In the genomic region with DNA sequence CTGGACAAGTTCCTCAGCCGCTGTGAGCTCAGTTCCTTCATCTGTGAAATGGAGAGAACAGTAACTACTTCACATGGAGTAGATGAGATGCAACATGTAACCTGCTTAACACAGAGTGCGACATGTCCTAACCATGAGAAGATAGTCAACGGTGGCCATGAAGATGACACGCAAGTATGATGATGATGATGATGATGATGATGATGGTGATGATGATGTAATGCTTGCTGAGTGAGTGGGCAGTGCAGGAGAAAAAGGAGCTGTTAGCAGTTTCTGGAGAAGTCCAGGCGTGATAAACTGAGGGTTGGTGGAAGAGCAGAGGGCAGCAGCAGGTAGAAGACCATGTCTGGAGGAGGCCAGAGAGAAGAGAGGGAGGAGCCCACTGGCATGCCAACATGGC, we compare ENCODE assay signal across 32 cellular contexts.
"Had no signal": no experiment of that assay in that cellular context is flagged by ENCODE, and none has a peak within 500 bp of the region (broad histone marks: within the 10 kb centered on the region; RNA-seq: fewer than 3 reads in every experiment).

No MANE protein-coding gene starts in this region.

- H3K36me3 ChIP-seq: adrenal gland, esophagus muscularis mucosa, gastrocnemius medialis had no signal

- H3K4me1 Mint-ChIP-seq: activated CD4-positive, alpha-beta T cell treated with anti-CD3 and anti-CD28 coated beads for 36 hours; activated CD4-positive, alpha-beta T cell treated with anti-CD3 and anti-CD28 coated beads, Interleukin-2, amount 10 ng/mL, durations not matched to agents 24 days and 14 days; activated CD8-positive, alpha-beta memory T cell treated with anti-CD3 and anti-CD28 coated beads, Interleukin-2, amount 10 ng/mL, durations not matched to agents 7 days and 5 days; activated naive CD4-positive, alpha-beta T cell treated with anti-CD3 and anti-CD28 coated beads, Interleukin-2, amount 50 U/mL, for 24 hours; activated naive CD8-positive, alpha-beta T cell treated with anti-CD3 and anti-CD28 coated beads for 36 hours; activated naive CD8-positive, alpha-beta T cell treated with anti-CD3 and anti-CD28 coated beads, Interleukin-2, amount 50 U/mL, for 24 hours had no signal

- H3K27ac ChIP-seq: adrenal gland, body of pancreas, esophagus muscularis mucosa, foreskin keratinocyte, gastrocnemius medialis had no signal

- H3K9me3 Mint-ChIP-seq: activated CD4-positive, alpha-beta memory T cell treated with anti-CD3 and anti-CD28 coated beads for 36 hours; activated CD4-positive, alpha-beta T cell treated with anti-CD3 and anti-CD28 coated beads, Interleukin-2, amount 10 ng/mL, durations not matched to agents 24 days and 14 days; activated naive CD4-positive, alpha-beta T cell treated with anti-CD3 and anti-CD28 coated beads for 36 hours; activated naive CD4-positive, alpha-beta T cell treated with anti-CD3 and anti-CD28 coated beads, Interleukin-2, amount 50 U/mL, for 24 hours; activated naive CD8-positive, alpha-beta T cell treated with anti-CD3 and anti-CD28 coated beads for 36 hours; activated naive CD8-positive, alpha-beta T cell treated with anti-CD3 and anti-CD28 coated beads, Interleukin-2, amount 50 U/mL, for 24 hours; activated T-helper 1 cell treated with anti-CD3 and anti-CD28 coated beads, Interleukin-12 subunit alpha, Interleukin-12 subunit beta, Interleukin-2, Interleukin-4 antibody, amounts not matched to agents 30 ng/mL and 10 ng/mL and 1 ng/mL, durations not matched to agents 14 hours and 24 hours and 36 hours; activated T-helper 2 cell treated with anti-CD3 and anti-CD28 coated beads, Interferon-gamma antibody, Interleukin-2, Interleukin-4, amounts not matched to agents 10 μg/mL and 5 μg/mL and 100 μg/mL, durations not matched to agents 14 hours and 24 hours and 36 hours; effector memory CD8-positive, alpha-beta T cell had no signal

- H3K4me3 Mint-ChIP-seq: activated CD4-positive, alpha-beta memory T cell treated with anti-CD3 and anti-CD28 coated beads for 36 hours; activated CD4-positive, alpha-beta T cell treated with anti-CD3 and anti-CD28 coated beads for 36 hours; activated CD4-positive, alpha-beta T cell treated with anti-CD3 and anti-CD28 coated beads, Interleukin-2, amount 10 ng/mL, durations not matched to agents 24 days and 14 days; activated CD8-positive, alpha-beta memory T cell treated with anti-CD3 and anti-CD28 coated beads, Interleukin-2, amount 10 ng/mL, durations not matched to agents 7 days and 5 days; activated CD8-positive, alpha-beta T cell treated with anti-CD3 and anti-CD28 coated beads, Interleukin-2, amount 10 ng/mL, durations not matched to agents 7 days and 5 days; activated naive CD4-positive, alpha-beta T cell treated with anti-CD3 and anti-CD28 coated beads for 36 hours; activated naive CD4-positive, alpha-beta T cell treated with anti-CD3 and anti-CD28 coated beads, Interleukin-2, amount 50 U/mL, for 24 hours; activated naive CD8-positive, alpha-beta T cell treated with anti-CD3 and anti-CD28 coated beads for 36 hours; activated naive CD8-positive, alpha-beta T cell treated with anti-CD3 and anti-CD28 coated beads, Interleukin-2, amount 50 U/mL, for 24 hours; activated T-helper 1 cell treated with anti-CD3 and anti-CD28 coated beads, Interleukin-12 subunit alpha, Interleukin-12 subunit beta, Interleukin-2, Interleukin-4 antibody, amounts not matched to agents 30 ng/mL and 10 ng/mL and 1 ng/mL, durations not matched to agents 14 hours and 24 hours and 36 hours; effector memory CD8-positive, alpha-beta T cell had no signal

- H3K9me3 ChIP-seq: adrenal gland, body of pancreas, esophagus muscularis mucosa, gastrocnemius medialis had no signal

- DNase-seq: activated CD4-positive, alpha-beta memory T cell treated with anti-CD3 and anti-CD28 coated beads for 36 hours; activated CD4-positive, alpha-beta T cell treated with anti-CD3 and anti-CD28 coated beads for 36 hours; activated CD4-positive, alpha-beta T cell treated with anti-CD3 and anti-CD28 coated beads, Interleukin-2, amount 10 ng/mL, durations not matched to agents 24 days and 14 days; activated CD4-positive, CD25-positive, alpha-beta regulatory T cell; activated CD4-positive, CD25-positive, alpha-beta regulatory T cell treated with anti-CD3 and anti-CD28 coated beads, Interleukin-2, amount 50 U/mL, for 72 hours; activated CD8-positive, alpha-beta memory T cell treated with anti-CD3 and anti-CD28 coated beads, Interleukin-2, amount 10 ng/mL, durations not matched to agents 7 days and 5 days; activated CD8-positive, alpha-beta memory T cell treated with anti-CD3 and anti-CD28 coated beads, Interleukin-2, amount 50 U/mL, for 4 hours; activated CD8-positive, alpha-beta T cell treated with anti-CD3 and anti-CD28 coated beads, Interleukin-2, amount 10 ng/mL, durations not matched to agents 7 days and 5 days; activated effector memory CD4-positive, alpha-beta T cell treated with anti-CD3 and anti-CD28 coated beads, Interleukin-2, amount 50 U/mL, for 16 hours; activated naive CD4-positive, alpha-beta T cell treated with anti-CD3 and anti-CD28 coated beads for 36 hours; activated naive CD8-positive, alpha-beta T cell treated with anti-CD3 and anti-CD28 coated beads for 36 hours; activated naive CD8-positive, alpha-beta T cell treated with anti-CD3 and anti-CD28 coated beads, Interleukin-2, amount 50 U/mL, for 24 hours; activated T-cell treated with anti-CD3 and anti-CD28 coated beads, Interleukin-2, amount 50 U/mL, for 1 hour; activated T-cell treated with anti-CD3 and anti-CD28 coated beads, Interleukin-2, amount 50 U/mL, for 48 hours; adrenal gland; amygdala; aorta; body of pancreas; caudate nucleus; cortex of kidney; dermis blood vessel endothelial cell; effector CD4-positive, alpha-beta T cell; effector memory CD8-positive, alpha-beta T cell; erythroblast; foreskin keratinocyte; gastrocnemius medialis; T-helper 2 cell had no signal

- H3K4me1 ChIP-seq: adrenal gland, body of pancreas, esophagus muscularis mucosa, foreskin keratinocyte, gastrocnemius medialis had no signal

- ATAC-seq: activated CD4-positive, alpha-beta T cell treated with anti-CD3 and anti-CD28 coated beads for 36 hours; activated CD8-positive, alpha-beta memory T cell treated with anti-CD3 and anti-CD28 coated beads, Interleukin-2, amount 10 ng/mL, durations not matched to agents 7 days and 5 days; activated CD8-positive, alpha-beta T cell treated with anti-CD3 and anti-CD28 coated beads, Interleukin-2, amount 10 ng/mL, durations not matched to agents 7 days and 5 days; activated naive CD8-positive, alpha-beta T cell treated with anti-CD3 and anti-CD28 coated beads, Interleukin-2, amount 50 U/mL, for 24 hours; body of pancreas; effector memory CD8-positive, alpha-beta T cell; foreskin keratinocyte; gastrocnemius medialis had no signal

- H3K36me3 Mint-ChIP-seq: activated CD4-positive, alpha-beta memory T cell treated with anti-CD3 and anti-CD28 coated beads for 36 hours; activated CD8-positive, alpha-beta memory T cell treated with anti-CD3 and anti-CD28 coated beads, Interleukin-2, amount 10 ng/mL, durations not matched to agents 7 days and 5 days; activated naive CD4-positive, alpha-beta T cell treated with anti-CD3 and anti-CD28 coated beads, Interleukin-2, amount 50 U/mL, for 24 hours; activated naive CD8-positive, alpha-beta T cell treated with anti-CD3 and anti-CD28 coated beads for 36 hours had no signal

- FAIRE-seq: colon had no signal

- H3K27me3 ChIP-seq: body of pancreas, gastrocnemius medialis had no signal

- H3K27ac Mint-ChIP-seq: activated CD4-positive, alpha-beta memory T cell treated with anti-CD3 and anti-CD28 coated beads for 36 hours; activated CD4-positive, alpha-beta T cell treated with anti-CD3 and anti-CD28 coated beads for 36 hours; activated CD4-positive, alpha-beta T cell treated with anti-CD3 and anti-CD28 coated beads, Interleukin-2, amount 10 ng/mL, durations not matched to agents 24 days and 14 days; activated CD8-positive, alpha-beta memory T cell treated with anti-CD3 and anti-CD28 coated beads, Interleukin-2, amount 10 ng/mL, durations not matched to agents 7 days and 5 days; activated CD8-positive, alpha-beta T cell treated with anti-CD3 and anti-CD28 coated beads, Interleukin-2, amount 10 ng/mL, durations not matched to agents 7 days and 5 days; activated naive CD4-positive, alpha-beta T cell treated with anti-CD3 and anti-CD28 coated beads for 36 hours; activated naive CD4-positive, alpha-beta T cell treated with anti-CD3 and anti-CD28 coated beads, Interleukin-2, amount 50 U/mL, for 24 hours; activated naive CD8-positive, alpha-beta T cell treated with anti-CD3 and anti-CD28 coated beads for 36 hours; activated naive CD8-positive, alpha-beta T cell treated with anti-CD3 and anti-CD28 coated beads, Interleukin-2, amount 50 U/mL, for 24 hours; activated T-helper 1 cell treated with anti-CD3 and anti-CD28 coated beads, Interleukin-12 subunit alpha, Interleukin-12 subunit beta, Interleukin-2, Interleukin-4 antibody, amounts not matched to agents 30 ng/mL and 10 ng/mL and 1 ng/mL, durations not matched to agents 14 hours and 24 hours and 36 hours; activated T-helper 2 cell treated with anti-CD3 and anti-CD28 coated beads, Interferon-gamma antibody, Interleukin-2, Interleukin-4, amounts not matched to agents 10 μg/mL and 5 μg/mL and 100 μg/mL, durations not matched to agents 14 hours and 24 hours and 36 hours; effector memory CD8-positive, alpha-beta T cell had no signal

- H3K4me3 ChIP-seq: adrenal gland, body of pancreas, esophagus muscularis mucosa, gastrocnemius medialis had no signal
